Comparison of ENCODE assay signal across 23 cellular contexts in genomic region chr4:123260429-123261052, GRCh38.
DNase-seq lines count a peak whose midpoint lies in the region; TF ChIP-seq lines count a peak whose summit lies in the region.
"Had no signal": no experiment of that assay in that cellular context is flagged by ENCODE, and none has a peak within 500 bp of the region (broad histone marks: within the 10 kb centered on the region; RNA-seq: fewer than 3 reads in every experiment).

No MANE protein-coding gene starts in this region.

- H3K27ac Mint-ChIP-seq in endodermal cell (no peak overlapping the region), H9 (no peak overlapping the region; a peak in 1 of 7 replicates)
- H3K27ac Mint-ChIP-seq: activated CD4-positive, alpha-beta T cell treated with anti-CD3 and anti-CD28 coated beads, Interleukin-2, amount 10 ng/mL, durations not matched to agents 24 days and 14 days; activated naive CD8-positive, alpha-beta T cell treated with anti-CD3 and anti-CD28 coated beads, Interleukin-2, amount 50 U/mL, for 24 hours; stimulated activated naive CD8-positive, alpha-beta T cell treated with anti-CD3 and anti-CD28 coated beads, Interleukin-15, amount 100 ng/mL, for 72 hours had no signal

- no peak for DNase-seq in endodermal cell
- no peak for DNase-seq in H9
- DNase-seq in activated CD8-positive, alpha-beta memory T cell treated with anti-CD3 and anti-CD28 coated beads, Interleukin-2, amount 50 U/mL, for 4 hours: no peak
- DNase-seq in posterior cingulate gyrus: no peak
- DNase-seq: activated CD4-positive, alpha-beta T cell treated with anti-CD3 and anti-CD28 coated beads, Interleukin-2, amount 10 ng/mL, durations not matched to agents 24 days and 14 days; activated naive CD8-positive, alpha-beta T cell treated with anti-CD3 and anti-CD28 coated beads, Interleukin-2, amount 50 U/mL, for 24 hours; activated T-cell treated with anti-CD3 and anti-CD28 coated beads, Interleukin-2, amount 50 U/mL, for 48 hours; C1 segment of cervical spinal cord; Caco-2; islet precursor cell; Karpas-422; MV-4-11; PC-9; psoas muscle; SHP77 treated with DMSO at 0.1 percent for 48 hours; stimulated activated CD8-positive, alpha-beta memory T cell treated with anti-CD3 and anti-CD28 coated beads, Interleukin-4, amount 100 ng/mL, for 48 hours; stimulated activated naive CD8-positive, alpha-beta T cell treated with anti-CD3 and anti-CD28 coated beads, Interleukin-15, amount 100 ng/mL, for 72 hours; trophoblast cell had no signal

- H3K56ac ChIP-seq in H9 (ENCODE audit: insufficient read length, low read depth, low read length): no peak overlapping the region

- H3K4me1 Mint-ChIP-seq in endodermal cell (no peaks in the 10 kb centered on the region), H9 (no peaks in the 10 kb centered on the region)
- H3K4me1 Mint-ChIP-seq: activated CD4-positive, alpha-beta T cell treated with anti-CD3 and anti-CD28 coated beads, Interleukin-2, amount 10 ng/mL, durations not matched to agents 24 days and 14 days; stimulated activated naive CD8-positive, alpha-beta T cell treated with anti-CD3 and anti-CD28 coated beads, Interleukin-15, amount 100 ng/mL, for 72 hours had no signal

- no peak overlapping the region for H4K91ac ChIP-seq in H9 (ENCODE audit: insufficient read length, low read depth, low read length)

- no peak overlapping the region for H3K23ac ChIP-seq in H9 (ENCODE audit: insufficient read length, low read depth, low read length)

- H3K23me2 ChIP-seq in H9 (ENCODE audit: insufficient read length, low read depth, low read length, poor library complexity, severe bottlenecking): no peaks in the 10 kb centered on the region

- no peak overlapping the region for H2BK5ac ChIP-seq in H9 (ENCODE audit: insufficient read length, low read length)

- no peak overlapping the region for H3K14ac ChIP-seq in H9 (ENCODE audit: insufficient read depth, low read length)

- H3K4me2 ChIP-seq in BLaER1 (peak overlapping the region; percentile 72), neural cell (ENCODE audit: low read length) (peak overlapping the region; percentile 0), H9 (ENCODE audit: insufficient read depth, insufficient read length, low read length) (no peak overlapping the region)
- H3K4me2 ChIP-seq: PC-9 had no signal

- H3F3A ChIP-seq in neural cell (ENCODE audit: insufficient read depth, low read length, poor library complexity, severe bottlenecking): peaks cover 3% of the 10 kb centered on the region

- H3K27me3 Mint-ChIP-seq in endodermal cell (ENCODE audit: insufficient read depth) (no peaks in the 10 kb centered on the region), H9 (ENCODE audit: low read depth) (no peaks in the 10 kb centered on the region)
- H3K27me3 Mint-ChIP-seq: activated CD4-positive, alpha-beta T cell treated with anti-CD3 and anti-CD28 coated beads, Interleukin-2, amount 10 ng/mL, durations not matched to agents 24 days and 14 days; activated naive CD8-positive, alpha-beta T cell treated with anti-CD3 and anti-CD28 coated beads, Interleukin-2, amount 50 U/mL, for 24 hours; stimulated activated naive CD8-positive, alpha-beta T cell treated with anti-CD3 and anti-CD28 coated beads, Interleukin-15, amount 100 ng/mL, for 72 hours had no signal

- H2BK120ac ChIP-seq in H9 (ENCODE audit: low read depth, low read length, poor library complexity, severe bottlenecking): no peak overlapping the region

- TF ChIP-seq CTCF in HEK293 (tag by site-specific recombination; IDR thresholded peaks at IDR 0.05): no peak
- TF ChIP-seq CTCF in endodermal cell (conservative IDR thresholded peaks at IDR 0.05): no peak
- no peak for TF ChIP-seq CTCF in neural cell (IDR thresholded peaks at IDR 0.05; ENCODE audit: poor library complexity, severe bottlenecking)
- TF ChIP-seq CTCF in H9 (conservative IDR thresholded peaks at IDR 0.05): no peak

- no peaks in the 10 kb centered on the region for H3K9me2 ChIP-seq in neural cell (ENCODE audit: insufficient read depth, low read length)

- no peak overlapping the region for H2AK5ac ChIP-seq in H9 (ENCODE audit: insufficient read length, low read length)

- 90 to 91% methylated on average over 6 of the region's 6 CpGs for WGBS in endodermal cell (ENCODE audit: insufficient coverage in 1 of 2, insufficient read length in 1 of 2), 2 experiments
- WGBS in H9 (ENCODE audit: extremely low coverage, insufficient read length, low lambda C conversion rate): no CpG with 5 or more reads among the region's 6 CpGs

- H2AFZ ChIP-seq in neural cell (ENCODE audit: low read depth, low read length): no peak overlapping the region
- no peak overlapping the region for H2AFZ ChIP-seq in H9 (ENCODE audit: low read length)
- H2AFZ ChIP-seq: PC-9 had no signal

- H3K27me3 ChIP-seq in BLaER1: no peaks in the 10 kb centered on the region
- H3K27me3 ChIP-seq in endodermal cell (ENCODE audit: control insufficient read depth, insufficient read depth, low read length, poor library complexity, severe bottlenecking): no peaks in the 10 kb centered on the region
- no peaks in the 10 kb centered on the region for H3K27me3 ChIP-seq in neural cell (ENCODE audit: insufficient read depth, low read depth, low read length)
- H3K27me3 ChIP-seq in H9 (ENCODE audit: insufficient read depth, low read length): no peaks in the 10 kb centered on the region
- H3K27me3 ChIP-seq: neutrophil had no signal

- H3K9me3 ChIP-seq in BLaER1: no peaks in the 10 kb centered on the region
- no peaks in the 10 kb centered on the region for H3K9me3 ChIP-seq in HEK293 (ENCODE audit: control insufficient read depth, insufficient read depth, low read depth, low read length)
- no peaks in the 10 kb centered on the region for H3K9me3 ChIP-seq in endodermal cell (ENCODE audit: control insufficient read depth, low read length)
- no peaks in the 10 kb centered on the region for H3K9me3 ChIP-seq in neural cell (ENCODE audit: low read length)
- H3K9me3 ChIP-seq in H9 (ENCODE audit: control insufficient read depth, low read depth, low read length): no peaks in the 10 kb centered on the region
- H3K9me3 ChIP-seq: Caco-2, HAP-1, neutrophil, psoas muscle had no signal

- H3K36me3 Mint-ChIP-seq in endodermal cell (ENCODE audit: low read depth): peaks cover 4% of the 10 kb centered on the region
- H3K36me3 Mint-ChIP-seq in H9 (ENCODE audit: insufficient read depth in 1 of 3, low read depth in 3 of 3): no peaks in the 10 kb centered on the region

- H4K8ac ChIP-seq in H9 (replicated peaks; ENCODE audit: insufficient read length, low read depth, low read length): no peak overlapping the region

- H3K36me3 ChIP-seq in BLaER1 (no peaks in the 10 kb centered on the region), HEK293 (ENCODE audit: control insufficient read depth in 2 of 2, insufficient read depth in 1 of 2, low read length in 2 of 2) (no peaks in the 10 kb centered on the region), endodermal cell (ENCODE audit: control insufficient read depth, insufficient read depth, low read length) (no peaks in the 10 kb centered on the region), neural cell (ENCODE audit: insufficient read depth, low read length) (no peaks in the 10 kb centered on the region)
- H3K36me3 ChIP-seq: HAP-1, neutrophil had no signal

- no peak overlapping the region for H3K4me3 Mint-ChIP-seq in endodermal cell
- H3K4me3 Mint-ChIP-seq in H9: no peak overlapping the region
- H3K4me3 Mint-ChIP-seq: activated CD4-positive, alpha-beta T cell treated with anti-CD3 and anti-CD28 coated beads, Interleukin-2, amount 10 ng/mL, durations not matched to agents 24 days and 14 days; activated naive CD8-positive, alpha-beta T cell treated with anti-CD3 and anti-CD28 coated beads, Interleukin-2, amount 50 U/mL, for 24 hours; stimulated activated naive CD8-positive, alpha-beta T cell treated with anti-CD3 and anti-CD28 coated beads, Interleukin-15, amount 100 ng/mL, for 72 hours had no signal

- H3K9ac ChIP-seq in BLaER1 (no peak overlapping the region), endodermal cell (ENCODE audit: extremely low read depth, low read length, poor library complexity, severe bottlenecking) (no peak overlapping the region), neural cell (ENCODE audit: low read length) (no peak overlapping the region), H9 (ENCODE audit: extremely low read depth, insufficient read length, low read length) (no peak overlapping the region)

- no peak overlapping the region for H3K18ac ChIP-seq in H9 (ENCODE audit: insufficient read length, low read depth, low read length)

- TF ChIP-seq EP300 in neural cell (conservative IDR thresholded peaks at IDR 0.05; ENCODE audit: poor library complexity, severe bottlenecking): no peak

- H2BK12ac ChIP-seq in H9 (ENCODE audit: insufficient read length, low read depth, low read length): no peak overlapping the region

- CTCF ChIA-PET in HEK293 (lab: Yijun Ruan, JAX): interaction anchor here (0.7 kb wide), 1 partner anchor 9 kb away, joined by 5 read pairs; no protein-coding TSS in a partner anchor

- H3K79me1 ChIP-seq in H9 (ENCODE audit: insufficient read depth, low read depth, low read length, poor library complexity, severe bottlenecking): no peaks in the 10 kb centered on the region

- POLR2A ChIA-PET in HEK293 (lab: Yijun Ruan, JAX): no interaction called here

- TF ChIP-seq RAD21 in neural cell (conservative IDR thresholded peaks at IDR 0.05): no peak

- no peak overlapping the region for H2BK15ac ChIP-seq in H9 (ENCODE audit: low read depth, low read length)

- H3K4ac ChIP-seq in H9 (ENCODE audit: low read depth, low read length): no peak overlapping the region

- H2BK20ac ChIP-seq in H9 (ENCODE audit: low read depth, low read length, poor library complexity, severe bottlenecking): no peak overlapping the region

- intact Hi-C loops in posterior cingulate gyrus (cut with DNase I): no loop called here

- peaks cover 44% of the 10 kb centered on the region for H3K4me1 ChIP-seq in BLaER1
- H3K4me1 ChIP-seq in HEK293 (ENCODE audit: control insufficient read depth, insufficient read depth, low read length): no peaks in the 10 kb centered on the region
- H3K4me1 ChIP-seq in endodermal cell (ENCODE audit: control insufficient read depth, insufficient read depth, low read length): no peaks in the 10 kb centered on the region
- no peaks in the 10 kb centered on the region for H3K4me1 ChIP-seq in H9 (ENCODE audit: insufficient read depth, low read length)
- H3K4me1 ChIP-seq: Caco-2, HAP-1 had no signal

- H4K20me1 ChIP-seq in BLaER1 (no peaks in the 10 kb centered on the region), neural cell (ENCODE audit: insufficient read depth) (no peaks in the 10 kb centered on the region), H9 (ENCODE audit: control insufficient read depth, insufficient read depth, insufficient read length) (no peaks in the 10 kb centered on the region)

- no peaks in the 10 kb centered on the region for H3K79me2 ChIP-seq in neural cell (replicated peaks; ENCODE audit: insufficient read depth, low read length)
- no peaks in the 10 kb centered on the region for H3K79me2 ChIP-seq in H9 (ENCODE audit: insufficient read depth, low read length)

- H3T11ph ChIP-seq in H9 (ENCODE audit: low read length): no peak overlapping the region

- H3K27ac ChIP-seq in BLaER1: peak overlapping the region; percentile 50
- H3K27ac ChIP-seq in HEK293 (ENCODE audit: extremely low read depth, low read depth, low read length): no peak overlapping the region
- H3K27ac ChIP-seq in endodermal cell (ENCODE audit: low read depth, low read length): peak overlapping the region; percentile 3
- H3K27ac ChIP-seq in neural cell (ENCODE audit: low read length): peak overlapping the region; percentile 45
- H3K27ac ChIP-seq in H9 (ENCODE audit: insufficient read length, low read depth, low read length): no peak overlapping the region
- H3K27ac ChIP-seq: neutrophil, PC-9, psoas muscle had no signal

- H3K9me3 Mint-ChIP-seq in endodermal cell (no peaks in the 10 kb centered on the region), H9 (no peaks in the 10 kb centered on the region)
- H3K9me3 Mint-ChIP-seq: activated CD4-positive, alpha-beta T cell treated with anti-CD3 and anti-CD28 coated beads, Interleukin-2, amount 10 ng/mL, durations not matched to agents 24 days and 14 days; activated naive CD8-positive, alpha-beta T cell treated with anti-CD3 and anti-CD28 coated beads, Interleukin-2, amount 50 U/mL, for 24 hours; stimulated activated naive CD8-positive, alpha-beta T cell treated with anti-CD3 and anti-CD28 coated beads, Interleukin-15, amount 100 ng/mL, for 72 hours had no signal

- no peak overlapping the region for H4K5ac ChIP-seq in H9 (ENCODE audit: insufficient read length, low read depth, low read length)

- H3K4me3 ChIP-seq in BLaER1: no peak overlapping the region
- H3K4me3 ChIP-seq in HEK293 (ENCODE audit: low read depth, low read length): no peak overlapping the region
- H3K4me3 ChIP-seq in endodermal cell (ENCODE audit: low read length): no peak overlapping the region
- H3K4me3 ChIP-seq in neural cell (ENCODE audit: low read length): peak overlapping the region; percentile 21
- H3K4me3 ChIP-seq: HAP-1, PC-9, psoas muscle had no signal

Comparison
In these comparisons a context has a peak if more than half of its experiments do, and no peak if none do; other contexts are left out.
1. H3K27ac ChIP-seq: peak in BLaER1 (single experiment), endodermal cell (single experiment) and neural cell (single experiment); none in HEK293 (single experiment) and H9 (single experiment).